ENCODE assay signal across 8 cellular contexts in genomic region chr9:64488544-64488943, GRCh38.
A peak's percentile ranks its signal among the peaks of the same experiment; 100 is the strongest.
DNase-seq lines count a peak whose midpoint lies in the region; ATAC-seq, FAIRE-seq and TF ChIP-seq lines count a peak whose summit lies in the region.
"Not testable (repeated sequence)": the region's sequence is repeated elsewhere in the genome, so short reads cannot be mapped to it uniquely, and the experiment has no call there.

No MANE protein-coding gene starts in this region.

- TF ChIP-seq EP300 in K562 (IDR thresholded peaks at IDR 0.05; ENCODE audit: low read length), result not testable (repeated sequence)

- not testable (repeated sequence) for H3K27ac Mint-ChIP-seq in GM23338, endodermal cell

- intact Hi-C loops in K562 (cut with micrococcal nuclease); kidney (cut with DNase I): not testable (repeated sequence)

- not testable (repeated sequence) for H3K27me3 ChIP-seq in GM23338 (ENCODE audit: insufficient read depth); H7 (ENCODE audit: control insufficient read depth, insufficient read depth, low read length); K562 (ENCODE audit: control insufficient read depth in 2 of 2, insufficient read depth in 2 of 2, low read length in 2 of 2); endodermal cell (ENCODE audit: control insufficient read depth, insufficient read depth, low read length, poor library complexity, severe bottlenecking); cardiac muscle cell

- H3K36me3 ChIP-seq in GM23338 (ENCODE audit: insufficient read depth); H7 (replicated peaks; ENCODE audit: control insufficient read depth, insufficient read depth, low read length); K562 (ENCODE audit: control insufficient read depth, insufficient read depth, low read length); endodermal cell (ENCODE audit: control insufficient read depth, insufficient read depth, low read length); cardiac muscle cell; kidney (ENCODE audit: control insufficient read depth in 1 of 2, insufficient read depth in 2 of 2, low read length in 2 of 2): not testable (repeated sequence)

- not testable (repeated sequence) for H2AFZ ChIP-seq in GM23338; K562 (ENCODE audit: low read depth, low read length)

- not testable (repeated sequence) for H3K4me3 Mint-ChIP-seq in GM23338, endodermal cell

- H3K9ac ChIP-seq in K562 (ENCODE audit: insufficient read depth in 1 of 2, low read depth in 2 of 2, low read length in 2 of 2); endodermal cell (ENCODE audit: extremely low read depth, low read length, poor library complexity, severe bottlenecking); kidney (ENCODE audit: low read length in 2 of 2): not testable (repeated sequence)

- not testable (repeated sequence) for TF ChIP-seq POLR2A in K562 (conservative IDR thresholded peaks at IDR 0.05)

- BruUV-seq in K562 (replicated peaks; lab: Mats Ljungman, UMichigan), result not testable (repeated sequence)

- TF ChIP-seq RAD21 in K562 (CRISPR knock-in tag; conservative IDR thresholded peaks at IDR 0.05 in 1 of 2, IDR thresholded peaks at IDR 0.05 in 1 of 2), result not testable (repeated sequence)

- DNase-seq in GM13976 (ENCODE audit: low spot score), result peak; percentile 0
- DNase-seq in GM23338 (ENCODE audit: low spot score), result peak; percentile 2
- peak; percentile 46 for DNase-seq in H7
- not testable (repeated sequence) for DNase-seq in K562 (ENCODE audit: extremely low read depth in 1 of 4, low spot score in 3 of 4); cardiac muscle cell (ENCODE audit: low read depth in 1 of 2, low spot score in 1 of 2)
- peak; percentile 43 for DNase-seq in endodermal cell
- peak; percentile 3 for DNase-seq in iPS-NIHi7 (ENCODE audit: extremely low spot score)
- DNase-seq in kidney, result peak; percentile 41

- not testable (repeated sequence) for H3K4me3 ChIP-seq in GM23338; H7 (ENCODE audit: insufficient read depth, low read depth, low read length); K562; endodermal cell (ENCODE audit: low read length); cardiac muscle cell; kidney (ENCODE audit: low read length in 2 of 2)

- H4K20me1 ChIP-seq in GM23338 (replicated peaks; ENCODE audit: insufficient read depth); K562 (replicated peaks; ENCODE audit: control insufficient read depth, insufficient read depth, low read length): not testable (repeated sequence)

- not testable (repeated sequence) for H3K27ac ChIP-seq in GM23338 (ENCODE audit: low read depth); K562 (ENCODE audit: extremely low read depth, low read depth, low read length); endodermal cell (ENCODE audit: low read depth, low read length); cardiac muscle cell; kidney (ENCODE audit: low read depth in 2 of 2, low read length in 2 of 2)

- not testable (repeated sequence) for FAIRE-seq in K562 (lab: Jason Lieb, UNC); kidney (lab: Jason Lieb, UNC)

- not testable (repeated sequence) for H3K4me1 ChIP-seq in GM23338 (ENCODE audit: insufficient read depth); K562 (replicated peaks in 1 of 2; ENCODE audit: control insufficient read depth in 2 of 2, insufficient read depth in 2 of 2, low read length in 2 of 2); endodermal cell (ENCODE audit: control insufficient read depth, insufficient read depth, low read length); cardiac muscle cell (ENCODE audit: low read depth); kidney (ENCODE audit: control insufficient read depth in 1 of 2, insufficient read depth in 1 of 2, low read depth in 1 of 2, low read length in 2 of 2)

- not testable (repeated sequence) for H3K9me3 Mint-ChIP-seq in GM23338, endodermal cell

- ATAC-seq in GM23338, result peak; percentile 39; the same call in 1 of the 3 replicates
- not testable (repeated sequence) for ATAC-seq in K562

- H3K4me2 ChIP-seq in GM23338; K562 (ENCODE audit: insufficient read depth, low read length): not testable (repeated sequence)

- POLR2A ChIA-PET in K562 (lab: Yijun Ruan, JAX), result not testable (repeated sequence)

- in situ Hi-C loops in GM13976 (cut with MboI; ENCODE audit: low sequenced_read_pairs, unreplicated experiment); K562 (cut with MboI): not testable (repeated sequence)

- not testable (repeated sequence) for H3F3A ChIP-seq in GM23338 (replicated peaks; ENCODE audit: low read depth)

- not testable (repeated sequence) for TF ChIP-seq CTCF in GM13976 (IDR thresholded peaks at IDR 0.05; ENCODE audit: borderline replicate concordance, control extremely low read depth, extremely low read depth, insufficient read depth, missing control alignments); GM23338 (conservative IDR thresholded peaks at IDR 0.05; ENCODE audit: low read depth in 2 of 2); K562 (IDR thresholded peaks at IDR 0.05 in 2 of 3, conservative IDR thresholded peaks at IDR 0.05 in 1 of 3; ENCODE audit: insufficient read depth in 2 of 3, low read depth in 1 of 3, low read length in 3 of 3); endodermal cell (conservative IDR thresholded peaks at IDR 0.05); kidney (IDR thresholded peaks at IDR 0.05; ENCODE audit: borderline replicate concordance, extremely low read depth, insufficient read depth)
- peak; percentile 4 for TF ChIP-seq CTCF in cardiac muscle cell (IDR thresholded peaks at IDR 0.05; ENCODE audit: low read depth, low read length)

- H3K79me2 ChIP-seq in GM23338 (replicated peaks; ENCODE audit: insufficient read depth); K562 (ENCODE audit: control insufficient read depth, insufficient read depth, low read length): not testable (repeated sequence)

- H3K9me1 ChIP-seq in K562 (ENCODE audit: control insufficient read depth, insufficient read depth, low read length), result not testable (repeated sequence)

- not testable (repeated sequence) for H3K36me3 Mint-ChIP-seq in GM23338 (ENCODE audit: low read depth); endodermal cell (ENCODE audit: low read depth)

- H3K4me1 Mint-ChIP-seq in GM23338, endodermal cell: not testable (repeated sequence)

- WGBS in K562 (ENCODE audit: insufficient coverage, low coverage, missing lambda C conversion rate), result 80% methylated on average over 13 of the region's 32 CpGs
- WGBS in endodermal cell (ENCODE audit: insufficient coverage in 1 of 2, insufficient read length in 1 of 2), 2 experiments, result 91 to 93% methylated on average over 10 to 32 of the region's 32 CpGs

- H3K27me3 Mint-ChIP-seq in GM23338 (ENCODE audit: insufficient read depth, low read depth, poor library complexity), result not testable (repeated sequence)
- H3K27me3 Mint-ChIP-seq in endodermal cell (ENCODE audit: insufficient read depth), result peaks cover 36% of the 10 kb centered on the region

- CTCF ChIA-PET in K562 (lab: Yijun Ruan, JAX; ENCODE audit: low intra/inter-chr PET ratio), result not testable (repeated sequence)

- H3K9me2 ChIP-seq in GM23338 (ENCODE audit: insufficient read depth), result not testable (repeated sequence)

- H3K9me3 ChIP-seq in K562 (replicated peaks; ENCODE audit: control insufficient read depth, insufficient read depth, low read depth, low read length); endodermal cell (ENCODE audit: control insufficient read depth, low read length); cardiac muscle cell (ENCODE audit: low read depth); kidney (ENCODE audit: control insufficient read depth in 1 of 2, low read length in 2 of 2): not testable (repeated sequence)

TF ChIP-seq in K562, 482 proteins besides CTCF, POLR2A, EP300 and RAD21:
- peak; percentile 42; the same call in 1 of the 2 replicates for TF ChIP-seq ZBTB33 (CRISPR knock-in tag; IDR thresholded peaks at IDR 0.05)
